Comparison of ENCODE assay signal across 10 cellular contexts in genomic region chr10:75404023-75404334, GRCh38. TPM values are rescaled to one million over a fixed set of nuclear protein-coding genes. Genes with fewer than 3 reads are reported as not detected.
A peak's percentile ranks its signal among the peaks of the same experiment; 100 is the strongest.
DNase-seq lines count a peak whose midpoint lies in the region; ATAC-seq, FAIRE-seq and TF ChIP-seq lines count a peak whose summit lies in the region.
"Had no signal": no experiment of that assay in that cellular context is flagged by ENCODE, and none has a peak within 500 bp of the region (broad histone marks: within the 10 kb centered on the region; RNA-seq: fewer than 3 reads in every experiment).

No MANE protein-coding gene starts in this region.

- H3K4me1 ChIP-seq in smooth muscle cell (ENCODE audit: low read depth): peaks cover 25% of the 10 kb centered on the region

- H3K4me1 Mint-ChIP-seq in activated CD4-positive, alpha-beta memory T cell treated with anti-CD3 and anti-CD28 coated beads for 36 hours (ENCODE audit: low read depth): peaks cover 35% of the 10 kb centered on the region

- peak overlapping the region; percentile 10 for H3K4me3 Mint-ChIP-seq in activated CD4-positive, alpha-beta memory T cell treated with anti-CD3 and anti-CD28 coated beads for 36 hours

- peak overlapping the region; percentile 24 for H3K4me3 ChIP-seq in iPS-11a (ENCODE audit: low read depth, low read length)
- peak overlapping the region; percentile 95 for H3K4me3 ChIP-seq in smooth muscle cell

- no peak for TF ChIP-seq CTCF in smooth muscle cell (IDR thresholded peaks at IDR 0.05; ENCODE audit: borderline replicate concordance, insufficient read depth, poor library complexity, severe bottlenecking)

- no peaks in the 10 kb centered on the region for H3K9me3 Mint-ChIP-seq in activated CD4-positive, alpha-beta memory T cell treated with anti-CD3 and anti-CD28 coated beads for 36 hours

- H3K36me3 ChIP-seq in smooth muscle cell (ENCODE audit: low read depth): no peaks in the 10 kb centered on the region

- H4K20me1 ChIP-seq in smooth muscle cell (ENCODE audit: low read depth): peaks cover 20% of the 10 kb centered on the region

- POLR2A ChIA-PET in activated CD4-positive, alpha-beta memory T cell treated with anti-CD3 and anti-CD28 coated beads for 36 hours (lab: Charles Lee): no interaction called here

- intact Hi-C loops in activated CD4-positive, alpha-beta memory T cell treated with anti-CD3 and anti-CD28 coated beads for 36 hours (cut with micrococcal nuclease): loop anchor here (5.0 to 10.0 kb wide), 4 partner anchors 107 to 1143 kb away; no protein-coding TSS in a partner anchor

- no peaks in the 10 kb centered on the region for H3K36me3 Mint-ChIP-seq in activated CD4-positive, alpha-beta memory T cell treated with anti-CD3 and anti-CD28 coated beads for 36 hours

- H3K27ac Mint-ChIP-seq in activated CD4-positive, alpha-beta memory T cell treated with anti-CD3 and anti-CD28 coated beads for 36 hours: no peak overlapping the region

- H3K27ac ChIP-seq in smooth muscle cell (ENCODE audit: low read depth): no peak overlapping the region

- DNase-seq in DMS79 treated with DMSO at 0.1 percent for 48 hours (lab: John Stamatoyannopoulos, UW) (peak; percentile 51), DMS79 (lab: John Stamatoyannopoulos, UW) (no peak), smooth muscle cell (lab: John Stamatoyannopoulos, UW; ENCODE audit: unreplicated experiment) (no peak), GM12892 (ENCODE audit: insufficient read length) (no peak)
- no peak for DNase-seq in activated CD4-positive, alpha-beta memory T cell treated with anti-CD3 and anti-CD28 coated beads for 36 hours
- DNase-seq: activated effector memory CD4-positive, alpha-beta T cell treated with Interleukin-2 at 50 U/mL for 16 hours; NCI-H187 treated with DMSO at 0.1 percent for 48 hours had no signal

- peak overlapping the region; percentile 56 for H2AFZ ChIP-seq in smooth muscle cell (ENCODE audit: low read depth)

- peaks cover 61% of the 10 kb centered on the region for H3K27me3 Mint-ChIP-seq in activated CD4-positive, alpha-beta memory T cell treated with anti-CD3 and anti-CD28 coated beads for 36 hours

- H3K79me2 ChIP-seq in smooth muscle cell (ENCODE audit: low read depth): peaks cover 20% of the 10 kb centered on the region

- TF ChIP-seq POLR2A in GM12892 (IDR thresholded peaks at IDR 0.05; ENCODE audit: low read depth, low read length): no peak

- H3K9ac ChIP-seq in smooth muscle cell (ENCODE audit: low read depth): no peak overlapping the region

- H3F3A ChIP-seq in smooth muscle cell (ENCODE audit: low read depth): peaks cover 7% of the 10 kb centered on the region

- no peak for FAIRE-seq in GM12892 (lab: Jason Lieb, UNC)

- CTCF ChIA-PET in activated CD4-positive, alpha-beta memory T cell treated with anti-CD3 and anti-CD28 coated beads for 36 hours (lab: Charles Lee): no interaction called here

- 6% methylated on average over 15 of the region's 15 CpGs for WGBS in smooth muscle cell (ENCODE audit: low lambda C conversion rate)

- no peaks in the 10 kb centered on the region for H3K9me3 ChIP-seq in smooth muscle cell (replicated peaks; ENCODE audit: low read depth)

- peak overlapping the region; percentile 97 for H3K4me2 ChIP-seq in smooth muscle cell

- no peaks in the 10 kb centered on the region for H3K27me3 ChIP-seq in smooth muscle cell (ENCODE audit: low read depth)

- ATAC-seq in GM21367 (IDR thresholded peaks at IDR 0.05; ENCODE audit: unreplicated experiment) (no peak), HG03045 (IDR thresholded peaks at IDR 0.05; ENCODE audit: unreplicated experiment) (no peak)

RNA-seq across cellular contexts. Expression of gene ZNF503, which starts 2.4 kb away (rescaled TPM):
- total RNA-seq in activated CD4-positive, alpha-beta memory T cell treated with anti-CD3 and anti-CD28 coated beads for 36 hours: under 1 TPM; 0.38 to 0.56 TPM
- 5.2 and 11.8 TPM in 2 replicates for total RNA-seq in smooth muscle cell
- polyA plus RNA-seq in smooth muscle cell: 6.8 and 8.4 TPM in 2 replicates
- polyA plus RNA-seq in GM12892 (2012; ENCODE audit: missing spikeins): not detected

RNA-seq across cellular contexts. Expression of gene LRMDA, which starts 27.4 kb away (rescaled TPM):
- total RNA-seq in activated CD4-positive, alpha-beta memory T cell treated with anti-CD3 and anti-CD28 coated beads for 36 hours: not detected
- total RNA-seq in smooth muscle cell: 1.5 and 87.4 TPM in 2 replicates
- 1.6 and 2.0 TPM in 2 replicates for polyA plus RNA-seq in smooth muscle cell
- polyA plus RNA-seq in GM12892 (2012; ENCODE audit: missing spikeins): not detected
